Comparison of ENCODE assay signal across 21 cellular contexts in genomic region chr17:50070908-50071680, GRCh38.
"Had no signal": no experiment of that assay in that cellular context is flagged by ENCODE, and none has a peak within 500 bp of the region (broad histone marks: within the 10 kb centered on the region; RNA-seq: fewer than 3 reads in every experiment).

No MANE protein-coding gene starts in this region.

- DNase-seq: cortex of kidney; dorsolateral prefrontal cortex; effector CD8-positive, alpha-beta T cell; gastrocnemius medialis; heart right ventricle; hypothalamus; islet precursor cell; left ventricle myocardium superior; naive thymus-derived CD4-positive, alpha-beta T cell; nephron progenitor cell; small intestine; stimulated activated CD4-positive, alpha-beta T cell treated with anti-CD3 and anti-CD28 coated beads, Interleukin-2, amount 100 ng/mL, for 48 hours; stimulated activated CD8-positive, alpha-beta memory T cell treated with anti-CD3 and anti-CD28 coated beads, Interleukin-4, amount 100 ng/mL, for 48 hours; stimulated activated naive CD8-positive, alpha-beta T cell treated with anti-CD3 and anti-CD28 coated beads, Interleukin-15, amount 100 ng/mL, for 72 hours; testis; upper lobe of right lung had no signal

- H3K4me3 Mint-ChIP-seq: naive thymus-derived CD4-positive, alpha-beta T cell; nephron progenitor cell; stimulated activated effector memory CD8-positive, alpha-beta T cell treated with anti-CD3 and anti-CD28 coated beads, Interleukin-12 subunit alpha, Interleukin-12 subunit beta, amount 100 ng/mL, for 72 hours; stimulated activated naive CD8-positive, alpha-beta T cell treated with anti-CD3 and anti-CD28 coated beads, Interleukin-15, amount 100 ng/mL, for 72 hours had no signal

- FAIRE-seq: small intestine had no signal

- H3K27me3 Mint-ChIP-seq: naive thymus-derived CD4-positive, alpha-beta T cell; stimulated activated naive CD8-positive, alpha-beta T cell treated with anti-CD3 and anti-CD28 coated beads, Interleukin-15, amount 100 ng/mL, for 72 hours had no signal

- H3K4me1 Mint-ChIP-seq: stimulated activated effector memory CD8-positive, alpha-beta T cell treated with anti-CD3 and anti-CD28 coated beads, Interleukin-12 subunit alpha, Interleukin-12 subunit beta, amount 100 ng/mL, for 72 hours; stimulated activated naive CD8-positive, alpha-beta T cell treated with anti-CD3 and anti-CD28 coated beads, Interleukin-15, amount 100 ng/mL, for 72 hours had no signal

- H3K9me3 Mint-ChIP-seq: stimulated activated effector memory CD8-positive, alpha-beta T cell treated with anti-CD3 and anti-CD28 coated beads, Interleukin-12 subunit alpha, Interleukin-12 subunit beta, amount 100 ng/mL, for 72 hours had no signal

- H3K27ac ChIP-seq: dorsolateral prefrontal cortex, esophagus muscularis mucosa, gastrocnemius medialis, heart right ventricle, neutrophil, testis, tibial nerve, upper lobe of right lung, vagina had no signal

- H3K36me3 Mint-ChIP-seq: stimulated activated effector memory CD8-positive, alpha-beta T cell treated with anti-CD3 and anti-CD28 coated beads, Interleukin-12 subunit alpha, Interleukin-12 subunit beta, amount 100 ng/mL, for 72 hours had no signal

- ATAC-seq: gastrocnemius medialis; heart right ventricle; left ventricle myocardium superior; naive thymus-derived CD4-positive, alpha-beta T cell; stimulated activated effector memory CD8-positive, alpha-beta T cell treated with anti-CD3 and anti-CD28 coated beads, Interleukin-12 subunit alpha, Interleukin-12 subunit beta, amount 100 ng/mL, for 72 hours; stimulated activated naive CD8-positive, alpha-beta T cell treated with anti-CD3 and anti-CD28 coated beads, Interleukin-15, amount 100 ng/mL, for 72 hours; upper lobe of right lung had no signal

- H3K27ac Mint-ChIP-seq: nephron progenitor cell; stimulated activated effector memory CD8-positive, alpha-beta T cell treated with anti-CD3 and anti-CD28 coated beads, Interleukin-12 subunit alpha, Interleukin-12 subunit beta, amount 100 ng/mL, for 72 hours; stimulated activated naive CD8-positive, alpha-beta T cell treated with anti-CD3 and anti-CD28 coated beads, Interleukin-15, amount 100 ng/mL, for 72 hours had no signal
